In genomic region chr15:56349554-56349953, GRCh38 we compare ENCODE assay signal across 10 cellular contexts.
"Had no signal": no experiment of that assay in that cellular context is flagged by ENCODE, and none has a peak within 500 bp of the region (broad histone marks: within the 10 kb centered on the region; RNA-seq: fewer than 3 reads in every experiment).

No MANE protein-coding gene starts in this region.

- DNase-seq: H9, HCEC 1CT, IMR-90, Kasumi-1, KG1 had no signal

- FAIRE-seq: H1, H54, HTR-8/SVneo, K562 had no signal

- H3K4me3 ChIP-seq: GM23338, K562 had no signal

- H3K4me2 ChIP-seq: GM23338 had no signal

- H2AFZ ChIP-seq: GM23338 had no signal

- ATAC-seq: GM23338, K562 had no signal
